In genomic region chr16:5065813-5066212, GRCh38 we compare ENCODE assay signal across 2 cellular contexts.
TF ChIP-seq lines count a peak whose summit lies in the region.

C16orf89 (minus strand) TSS chr16:5065956; CDS start chr16:5065908, 48 bp downstream.

TF ChIP-seq in HEK293, 187 proteins besides CTCF, POLR2A, EP300 and RAD21:
- TF ChIP-seq ZNF423 (tag by site-specific recombination; IDR thresholded peaks at IDR 0.05) (no peak), ZNF112 (tag by site-specific recombination; IDR thresholded peaks at IDR 0.05) (no peak), ZNF48 (tag by site-specific recombination; IDR thresholded peaks at IDR 0.05) (no peak), ZNF76 (tag by site-specific recombination; IDR thresholded peaks at IDR 0.05; ENCODE audit: borderline replicate concordance, low read depth) (peak; percentile 48; the same call in 1 of the 2 replicates), ZNF26 (tag by site-specific recombination; IDR thresholded peaks at IDR 0.05) (no peak), ZIC2 (tag by site-specific recombination; IDR thresholded peaks at IDR 0.05) (0 out of 2 replicates have a peak, but pooled peaks have one; percentile 46), ZNF561 (tag by site-specific recombination; IDR thresholded peaks at IDR 0.05; ENCODE audit: borderline replicate concordance) (no peak), ZFP69B (tag by site-specific recombination; IDR thresholded peaks at IDR 0.05) (no peak), ZNF350 (tag by site-specific recombination; IDR thresholded peaks at IDR 0.05) (no peak), EGR2 (tag by site-specific recombination; IDR thresholded peaks at IDR 0.05; ENCODE audit: low read depth) (peak; percentile 54), ZFHX2 (tag by site-specific recombination; conservative IDR thresholded peaks at IDR 0.05) (peak; percentile 72)

TF ChIP-seq in HepG2, 621 proteins besides CTCF, POLR2A, EP300 and RAD21 (continues in another document):
- TF ChIP-seq AHR (CRISPR knock-in tag; IDR thresholded peaks at IDR 0.05) (0 out of 2 replicates have a peak, but pooled peaks have one; percentile 43), RBFOX2 (IDR thresholded peaks at IDR 0.05; ENCODE audit: low read depth, low read length) (no peak), ZSCAN21 (CRISPR knock-in tag; IDR thresholded peaks at IDR 0.05; ENCODE audit: borderline replicate concordance) (0 out of 2 replicates have a peak, but pooled peaks have one; percentile 43), E2F1 (CRISPR knock-in tag; IDR thresholded peaks at IDR 0.05) (no peak), TAF1 (CRISPR knock-in tag; IDR thresholded peaks at IDR 0.05) (0 out of 2 replicates have a peak, but pooled peaks have one; percentile 12), ZNF225 (CRISPR knock-in tag; IDR thresholded peaks at IDR 0.05) (peak; percentile 43; the same call in 1 of the 2 replicates), SP2 (CRISPR knock-in tag; IDR thresholded peaks at IDR 0.05) (no peak), ZNF292 (CRISPR knock-in tag; IDR thresholded peaks at IDR 0.05; ENCODE audit: borderline replicate concordance, low read depth) (peak; percentile 53), MYC (CRISPR knock-in tag; IDR thresholded peaks at IDR 0.05; ENCODE audit: borderline replicate concordance) (0 out of 2 replicates have a peak, but pooled peaks have one; percentile 14), TEAD3 (CRISPR knock-in tag; optimal IDR thresholded peaks at IDR 0.05; ENCODE audit: borderline replicate concordance) (peak; percentile 8), GABPB1 (CRISPR knock-in tag; IDR thresholded peaks at IDR 0.05) (peak; percentile 46; the same call in 1 of the 2 replicates), AGO1 (IDR thresholded peaks at IDR 0.05; ENCODE audit: low read depth, low read length, poor library complexity, severe bottlenecking) (peak; percentile 54), ZGPAT (CRISPR knock-in tag; IDR thresholded peaks at IDR 0.05) (0 out of 2 replicates have a peak, but pooled peaks have one; percentile 20), THAP9 (CRISPR knock-in tag; IDR thresholded peaks at IDR 0.05; ENCODE audit: borderline replicate concordance) (peak; percentile 23; the same call in 1 of the 2 replicates), KDM2A (CRISPR knock-in tag; IDR thresholded peaks at IDR 0.05; ENCODE audit: borderline replicate concordance, low read depth) (0 out of 2 replicates have a peak, but pooled peaks have one; percentile 10), HNRNPH1 (optimal IDR thresholded peaks at IDR 0.05; ENCODE audit: low read depth, low read length) (no peak), ZNF672 (CRISPR knock-in tag; IDR thresholded peaks at IDR 0.05) (peak; percentile 94), ZNF768 (CRISPR knock-in tag; IDR thresholded peaks at IDR 0.05) (peak; percentile 62; the same call in 1 of the 2 replicates), KLF13 (CRISPR knock-in tag; IDR thresholded peaks at IDR 0.05) (0 out of 2 replicates have a peak, but pooled peaks have one; percentile 72), ZNF513 (CRISPR knock-in tag; conservative IDR thresholded peaks at IDR 0.05) (0 out of 2 replicates have a peak, but pooled peaks have one; percentile 37), ZNF263 (CRISPR knock-in tag; IDR thresholded peaks at IDR 0.05) (peak; percentile 60), ZNF407 (CRISPR knock-in tag; IDR thresholded peaks at IDR 0.05; ENCODE audit: not compliant biosample characterization) (peak; percentile 36), MIER3 (CRISPR knock-in tag; IDR thresholded peaks at IDR 0.05; ENCODE audit: borderline replicate concordance) (no peak), U2AF2 (IDR thresholded peaks at IDR 0.05; ENCODE audit: low read depth, low read length) (no peak), ARID4A (CRISPR knock-in tag; IDR thresholded peaks at IDR 0.05; ENCODE audit: borderline replicate concordance) (peak; percentile 29; the same call in 1 of the 2 replicates), ZNF501 (CRISPR knock-in tag; IDR thresholded peaks at IDR 0.05) (peak; percentile 59; the same call in 1 of the 2 replicates)
